9 cellular contexts compared by ENCODE assay signal in genomic region chr1:114558548-114558947, GRCh38. TPM values are rescaled to one million over a fixed set of nuclear protein-coding genes. Genes with fewer than 3 reads are reported as not detected.
DNase-seq lines count a peak whose midpoint lies in the region; TF ChIP-seq lines count a peak whose summit lies in the region.
"Had no signal": no experiment of that assay in that cellular context is flagged by ENCODE, and none has a peak within 500 bp of the region (broad histone marks: within the 10 kb centered on the region; RNA-seq: fewer than 3 reads in every experiment).

No MANE protein-coding gene starts in this region.

- H3K36me3 Mint-ChIP-seq in activated naive CD4-positive, alpha-beta T cell treated with anti-CD3 and anti-CD28 coated beads, Interleukin-2, amount 10 ng/mL, durations not matched to agents 7 days and 5 days, result no peaks in the 10 kb centered on the region

- no peak for TF ChIP-seq EP300 in sigmoid colon (IDR thresholded peaks at IDR 0.05)

- DNase-seq in AG09319 (ENCODE audit: extremely low read depth, low read depth) (no peak), GM19238 (ENCODE audit: insufficient read length, low spot score) (peak; percentile 16), NOMO-1 treated with dmso at 0.1 percent for 144 hours (lab: John Stamatoyannopoulos, UW; ENCODE audit: unreplicated experiment) (peak; percentile 4), fibroblast of the aortic adventitia (ENCODE audit: low read depth) (peak; percentile 23), GM19240 (ENCODE audit: insufficient read length, low spot score) (no peak), sigmoid colon (no peak)
- DNase-seq in activated naive CD4-positive, alpha-beta T cell treated with anti-CD3 and anti-CD28 coated beads, Interleukin-2, amount 10 ng/mL, durations not matched to agents 7 days and 5 days, result no peak
- DNase-seq in activated CD4-positive, CD25-positive, alpha-beta regulatory T cell (lab: John Stamatoyannopoulos, UW), result no peak

- no peaks in the 10 kb centered on the region for H3K4me1 ChIP-seq in sigmoid colon

- CTCF ChIA-PET in activated naive CD4-positive, alpha-beta T cell treated with anti-CD3 and anti-CD28 coated beads, Interleukin-2, amount 10 ng/mL, durations not matched to agents 7 days and 5 days (lab: Charles Lee), result interaction anchor here (1.5 kb wide), 1 partner anchor 213 kb away, joined by 4 read pairs; no protein-coding TSS in a partner anchor

- H3K4me3 Mint-ChIP-seq in activated naive CD4-positive, alpha-beta T cell treated with anti-CD3 and anti-CD28 coated beads, Interleukin-2, amount 10 ng/mL, durations not matched to agents 7 days and 5 days, result no peak overlapping the region
- H3K4me3 Mint-ChIP-seq: activated naive CD8-positive, alpha-beta T cell had no signal

- no peak overlapping the region for H3K4me3 ChIP-seq in fibroblast of the aortic adventitia (ENCODE audit: low read depth, low read length)
- H3K4me3 ChIP-seq in sigmoid colon, result no peak overlapping the region

- H3K27me3 Mint-ChIP-seq in activated naive CD4-positive, alpha-beta T cell treated with anti-CD3 and anti-CD28 coated beads, Interleukin-2, amount 10 ng/mL, durations not matched to agents 7 days and 5 days, result no peaks in the 10 kb centered on the region
- H3K27me3 Mint-ChIP-seq: activated naive CD8-positive, alpha-beta T cell had no signal

- no peaks in the 10 kb centered on the region for H3K36me3 ChIP-seq in sigmoid colon

- intact Hi-C loops in sigmoid colon (cut with DNase I), result no loop called here

- H3K27ac Mint-ChIP-seq in activated naive CD4-positive, alpha-beta T cell treated with anti-CD3 and anti-CD28 coated beads, Interleukin-2, amount 10 ng/mL, durations not matched to agents 7 days and 5 days, result no peak overlapping the region
- H3K27ac Mint-ChIP-seq: activated naive CD8-positive, alpha-beta T cell had no signal

- no peaks in the 10 kb centered on the region for H3K4me1 Mint-ChIP-seq in activated naive CD4-positive, alpha-beta T cell treated with anti-CD3 and anti-CD28 coated beads, Interleukin-2, amount 10 ng/mL, durations not matched to agents 7 days and 5 days

- WGBS in sigmoid colon, 2 donors, result 97% methylated on average over 1 of the region's 1 CpG

- no peak for TF ChIP-seq POLR2A in sigmoid colon (IDR thresholded peaks at IDR 0.05)

- peak; percentile 24 for TF ChIP-seq CTCF in AG09319 (IDR thresholded peaks at IDR 0.05; ENCODE audit: low read depth, low read length)
- peak; percentile 42 for TF ChIP-seq CTCF in fibroblast of the aortic adventitia (IDR thresholded peaks at IDR 0.05; ENCODE audit: insufficient read depth, low read length)
- TF ChIP-seq CTCF in sigmoid colon (IDR thresholded peaks at IDR 0.05), result no peak

- H3K27ac ChIP-seq in sigmoid colon, result no peak overlapping the region

- no peaks in the 10 kb centered on the region for H3K27me3 ChIP-seq in sigmoid colon

- no peaks in the 10 kb centered on the region for H3K9me3 ChIP-seq in sigmoid colon

- no peaks in the 10 kb centered on the region for H3K9me3 Mint-ChIP-seq in activated naive CD4-positive, alpha-beta T cell treated with anti-CD3 and anti-CD28 coated beads, Interleukin-2, amount 10 ng/mL, durations not matched to agents 7 days and 5 days

RNA-seq across cellular contexts. Expression of gene BCAS2, which starts 22.9 kb away (rescaled TPM):
- 35.0 and 52.5 TPM in 2 replicates for total RNA-seq in fibroblast of the aortic adventitia (ENCODE audit: low replicate concordance)
- 10 to 100 TPM; 29.1 to 47.6 (median 35.9) TPM for total RNA-seq in sigmoid colon
- polyA plus RNA-seq in sigmoid colon, result 10 to 100 TPM; 35.5 to 51.6 (median 41.4) TPM

RNA-seq across cellular contexts. Expression of gene TRIM33, which starts 47.5 kb away (rescaled TPM):
- total RNA-seq in fibroblast of the aortic adventitia (ENCODE audit: low replicate concordance) (37.4 and 37.5 TPM in 2 replicates), sigmoid colon (10 to 100 TPM; 38.7 to 42.0 (median 41.5) TPM)
- 1 to 10 TPM; 4.6 to 8.9 (median 4.8) TPM for polyA plus RNA-seq in sigmoid colon

Comparison
In these comparisons a context has a peak if more than half of its experiments do, and no peak if none do; other contexts are left out.
1. DNase-seq: peak in GM19238 (single experiment), NOMO-1 treated with dmso at 0.1 percent for 144 hours (single experiment) and fibroblast of the aortic adventitia (single experiment); none in AG09319 (single experiment), GM19240 (single experiment), activated naive CD4-positive, alpha-beta T cell treated with anti-CD3 and anti-CD28 coated beads, Interleukin-2, amount 10 ng/mL, durations not matched to agents 7 days and 5 days (single experiment), activated CD4-positive, CD25-positive, alpha-beta regulatory T cell (0 of 4) and sigmoid colon (single experiment).
2. CTCF ChIP-seq: peak in AG09319 (single experiment) and fibroblast of the aortic adventitia (single experiment); none in sigmoid colon (0 of 4).